In genomic region chr1:168145184-168146159, GRCh38 we compare ENCODE assay signal across 1 cellular context.
TF ChIP-seq lines count a peak whose summit lies in the region.

No MANE protein-coding gene starts in this region.

TF ChIP-seq in K562, 482 proteins besides CTCF, POLR2A, EP300 and RAD21 (continued from another document):
- TF ChIP-seq HBP1 (CRISPR knock-in tag; IDR thresholded peaks at IDR 0.05) (no peak), PTRF (tag; IDR thresholded peaks at IDR 0.05) (no peak), NFATC3 (IDR thresholded peaks at IDR 0.05) (peak; percentile 50; the same call in 1 of the 2 replicates), TAF15 (IDR thresholded peaks at IDR 0.05; ENCODE audit: low read depth, low read length) (no peak), BMI1 (IDR thresholded peaks at IDR 0.05; ENCODE audit: low read length) (no peak), ZNF766 (CRISPR knock-in tag; conservative IDR thresholded peaks at IDR 0.05) (no peak), KAT7 (CRISPR knock-in tag; IDR thresholded peaks at IDR 0.05; ENCODE audit: borderline replicate concordance) (no peak), FOXA1 (IDR thresholded peaks at IDR 0.05; ENCODE audit: borderline replicate concordance) (no peak), XRCC5 (IDR thresholded peaks at IDR 0.05; ENCODE audit: low read depth, low read length) (peak; percentile 88; the same call in 1 of the 2 replicates), GTF2A2 (tag; IDR thresholded peaks at IDR 0.05) (no peak), ZNF668 (CRISPR knock-in tag; IDR thresholded peaks at IDR 0.05) (no peak), FOXJ3 (CRISPR knock-in tag; IDR thresholded peaks at IDR 0.05) (no peak), RBM17 (IDR thresholded peaks at IDR 0.05; ENCODE audit: borderline replicate concordance, low read depth, low read length) (no peak), KLF16 (IDR thresholded peaks at IDR 0.05) (peak; percentile 71; the same call in 1 of the 2 replicates), PML (IDR thresholded peaks at IDR 0.05; ENCODE audit: low read length) (no peak), ATF7 (IDR thresholded peaks at IDR 0.05) (0 out of 2 replicates have a peak, but pooled peaks have one; percentile 26), CBX3 (IDR thresholded peaks at IDR 0.05; ENCODE audit: borderline replicate concordance in 1 of 2, low read length in 2 of 2) (0 out of 3 replicates have a peak, but pooled peaks of 1 of the 2 experiments have one; percentile 26), ZNF140 (CRISPR knock-in tag; IDR thresholded peaks at IDR 0.05) (no peak), MED1 (CRISPR knock-in tag; IDR thresholded peaks at IDR 0.05; ENCODE audit: borderline replicate concordance) (no peak), EHMT2 (IDR thresholded peaks at IDR 0.05) (0 out of 2 replicates have a peak, but pooled peaks have one; percentile 18), MYBL2 (IDR thresholded peaks at IDR 0.05; ENCODE audit: low read depth) (no peak), MYBL2 (CRISPR knock-in tag; IDR thresholded peaks at IDR 0.05; ENCODE audit: borderline replicate concordance) (no peak), THAP12 (CRISPR knock-in tag; IDR thresholded peaks at IDR 0.05) (no peak), DMBX1 (CRISPR knock-in tag; IDR thresholded peaks at IDR 0.05; ENCODE audit: borderline replicate concordance) (no peak), ZNF224 (CRISPR knock-in tag; IDR thresholded peaks at IDR 0.05) (no peak), MYC (IDR thresholded peaks at IDR 0.05; ENCODE audit: low read depth, low read length) (no peak), MYC (CRISPR knock-in tag; IDR thresholded peaks at IDR 0.05; ENCODE audit: borderline replicate concordance, low read depth) (no peak)
- TF ChIP-seq, protein P1, sequence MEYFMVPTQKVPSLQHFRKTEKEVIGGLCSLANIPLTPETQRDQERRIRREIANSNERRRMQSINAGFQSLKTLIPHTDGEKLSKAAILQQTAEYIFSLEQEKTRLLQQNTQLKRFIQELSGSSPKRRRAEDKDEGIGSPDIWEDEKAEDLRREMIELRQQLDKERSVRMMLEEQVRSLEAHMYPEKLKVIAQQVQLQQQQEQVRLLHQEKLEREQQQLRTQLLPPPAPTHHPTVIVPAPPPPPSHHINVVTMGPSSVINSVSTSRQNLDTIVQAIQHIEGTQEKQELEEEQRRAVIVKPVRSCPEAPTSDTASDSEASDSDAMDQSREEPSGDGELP (CRISPR knock-in tag; IDR thresholded peaks at IDR 0.05; ENCODE audit: borderline replicate concordance), result no peak
- TF ChIP-seq, protein P2, sequence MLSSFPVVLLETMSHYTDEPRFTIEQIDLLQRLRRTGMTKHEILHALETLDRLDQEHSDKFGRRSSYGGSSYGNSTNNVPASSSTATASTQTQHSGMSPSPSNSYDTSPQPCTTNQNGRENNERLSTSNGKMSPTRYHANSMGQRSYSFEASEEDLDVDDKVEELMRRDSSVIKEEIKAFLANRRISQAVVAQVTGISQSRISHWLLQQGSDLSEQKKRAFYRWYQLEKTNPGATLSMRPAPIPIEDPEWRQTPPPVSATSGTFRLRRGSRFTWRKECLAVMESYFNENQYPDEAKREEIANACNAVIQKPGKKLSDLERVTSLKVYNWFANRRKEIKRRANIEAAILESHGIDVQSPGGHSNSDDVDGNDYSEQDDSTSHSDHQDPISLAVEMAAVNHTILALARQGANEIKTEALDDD (IDR thresholded peaks at IDR 0.05), result peak; percentile 34; the same call in 1 of the 2 replicates
